Comparison of ENCODE assay signal across 1 cellular context in the genomic region with DNA sequence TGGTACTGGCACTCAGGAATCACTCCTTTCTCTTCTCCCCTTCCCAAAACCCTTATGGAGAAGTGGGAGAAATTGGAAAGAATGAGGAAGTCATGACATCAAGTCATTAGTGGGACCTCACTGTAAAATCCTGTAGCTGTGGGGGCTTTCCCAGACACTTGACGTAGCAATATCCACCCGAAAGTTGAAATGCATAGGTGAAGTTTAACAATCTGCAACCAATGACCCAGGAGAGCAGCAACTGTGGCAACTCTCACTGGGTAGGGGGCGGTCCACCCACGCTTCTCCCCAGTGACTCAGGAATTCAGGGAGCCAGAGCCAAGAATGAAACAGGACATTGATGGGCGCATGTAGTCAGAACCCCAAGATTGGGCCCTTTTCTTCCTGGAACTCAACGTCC.
TF ChIP-seq lines count a peak whose summit lies in the region.

No MANE protein-coding gene starts in this region.

TF ChIP-seq in GM12878, 131 proteins besides CTCF, POLR2A, EP300 and RAD21:
- TF ChIP-seq SIN3A (IDR thresholded peaks at IDR 0.05; ENCODE audit: low read depth, low read length) (no peak), FOXM1 (IDR thresholded peaks at IDR 0.05; ENCODE audit: low read depth, low read length) (no peak), CHD4 (IDR thresholded peaks at IDR 0.05) (no peak), SPI1 (IDR thresholded peaks at IDR 0.05; ENCODE audit: borderline replicate concordance, insufficient read depth, low read depth, low read length) (peak; percentile 55; the same call in 1 of the 2 replicates), CREB1 (IDR thresholded peaks at IDR 0.05; ENCODE audit: low read depth) (no peak), EED (IDR thresholded peaks at IDR 0.05; ENCODE audit: low read depth) (peak; percentile 63; the same call in 1 of the 2 replicates), POLR2AphosphoS5 (IDR thresholded peaks at IDR 0.05; ENCODE audit: low read length) (no peak), FOS (IDR thresholded peaks at IDR 0.05; ENCODE audit: borderline replicate concordance, extremely low read depth, insufficient read length) (no peak), ZBED1 (IDR thresholded peaks at IDR 0.05; ENCODE audit: borderline replicate concordance) (no peak), NBN (IDR thresholded peaks at IDR 0.05) (no peak), IKZF2 (IDR thresholded peaks at IDR 0.05) (peak; percentile 23 to 25; a peak in 2 of 4 replicates), ASH2L (IDR thresholded peaks at IDR 0.05; ENCODE audit: borderline replicate concordance, low read depth) (no peak), SIX5 (IDR thresholded peaks at IDR 0.05; ENCODE audit: low read depth, low read length, severe bottlenecking) (no peak), IKZF1 (conservative IDR thresholded peaks at IDR 0.05) (0 out of 2 replicates have a peak, but pooled peaks have one; percentile 15)
- TF ChIP-seq, protein P1, sequence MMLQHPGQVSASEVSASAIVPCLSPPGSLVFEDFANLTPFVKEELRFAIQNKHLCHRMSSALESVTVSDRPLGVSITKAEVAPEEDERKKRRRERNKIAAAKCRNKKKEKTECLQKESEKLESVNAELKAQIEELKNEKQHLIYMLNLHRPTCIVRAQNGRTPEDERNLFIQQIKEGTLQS (IDR thresholded peaks at IDR 0.05; ENCODE audit: borderline replicate concordance, extremely low read depth, low read depth, low read length), result no peak
- TF ChIP-seq, protein P2, sequence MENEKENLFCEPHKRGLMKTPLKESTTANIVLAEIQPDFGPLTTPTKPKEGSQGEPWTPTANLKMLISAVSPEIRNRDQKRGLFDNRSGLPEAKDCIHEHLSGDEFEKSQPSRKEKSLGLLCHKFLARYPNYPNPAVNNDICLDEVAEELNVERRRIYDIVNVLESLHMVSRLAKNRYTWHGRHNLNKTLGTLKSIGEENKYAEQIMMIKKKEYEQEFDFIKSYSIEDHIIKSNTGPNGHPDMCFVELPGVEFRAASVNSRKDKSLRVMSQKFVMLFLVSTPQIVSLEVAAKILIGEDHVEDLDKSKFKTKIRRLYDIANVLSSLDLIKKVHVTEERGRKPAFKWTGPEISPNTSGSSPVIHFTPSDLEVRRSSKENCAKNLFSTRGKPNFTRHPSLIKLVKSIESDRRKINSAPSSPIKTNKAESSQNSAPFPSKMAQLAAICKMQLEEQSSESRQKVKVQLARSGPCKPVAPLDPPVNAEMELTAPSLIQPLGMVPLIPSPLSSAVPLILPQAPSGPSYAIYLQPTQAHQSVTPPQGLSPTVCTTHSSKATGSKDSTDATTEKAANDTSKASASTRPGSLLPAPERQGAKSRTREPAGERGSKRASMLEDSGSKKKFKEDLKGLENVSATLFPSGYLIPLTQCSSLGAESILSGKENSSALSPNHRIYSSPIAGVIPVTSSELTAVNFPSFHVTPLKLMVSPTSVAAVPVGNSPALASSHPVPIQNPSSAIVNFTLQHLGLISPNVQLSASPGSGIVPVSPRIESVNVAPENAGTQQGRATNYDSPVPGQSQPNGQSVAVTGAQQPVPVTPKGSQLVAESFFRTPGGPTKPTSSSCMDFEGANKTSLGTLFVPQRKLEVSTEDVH (IDR thresholded peaks at IDR 0.05; ENCODE audit: low read depth, partially characterized antibody), result no peak
- TF ChIP-seq, protein P3, sequence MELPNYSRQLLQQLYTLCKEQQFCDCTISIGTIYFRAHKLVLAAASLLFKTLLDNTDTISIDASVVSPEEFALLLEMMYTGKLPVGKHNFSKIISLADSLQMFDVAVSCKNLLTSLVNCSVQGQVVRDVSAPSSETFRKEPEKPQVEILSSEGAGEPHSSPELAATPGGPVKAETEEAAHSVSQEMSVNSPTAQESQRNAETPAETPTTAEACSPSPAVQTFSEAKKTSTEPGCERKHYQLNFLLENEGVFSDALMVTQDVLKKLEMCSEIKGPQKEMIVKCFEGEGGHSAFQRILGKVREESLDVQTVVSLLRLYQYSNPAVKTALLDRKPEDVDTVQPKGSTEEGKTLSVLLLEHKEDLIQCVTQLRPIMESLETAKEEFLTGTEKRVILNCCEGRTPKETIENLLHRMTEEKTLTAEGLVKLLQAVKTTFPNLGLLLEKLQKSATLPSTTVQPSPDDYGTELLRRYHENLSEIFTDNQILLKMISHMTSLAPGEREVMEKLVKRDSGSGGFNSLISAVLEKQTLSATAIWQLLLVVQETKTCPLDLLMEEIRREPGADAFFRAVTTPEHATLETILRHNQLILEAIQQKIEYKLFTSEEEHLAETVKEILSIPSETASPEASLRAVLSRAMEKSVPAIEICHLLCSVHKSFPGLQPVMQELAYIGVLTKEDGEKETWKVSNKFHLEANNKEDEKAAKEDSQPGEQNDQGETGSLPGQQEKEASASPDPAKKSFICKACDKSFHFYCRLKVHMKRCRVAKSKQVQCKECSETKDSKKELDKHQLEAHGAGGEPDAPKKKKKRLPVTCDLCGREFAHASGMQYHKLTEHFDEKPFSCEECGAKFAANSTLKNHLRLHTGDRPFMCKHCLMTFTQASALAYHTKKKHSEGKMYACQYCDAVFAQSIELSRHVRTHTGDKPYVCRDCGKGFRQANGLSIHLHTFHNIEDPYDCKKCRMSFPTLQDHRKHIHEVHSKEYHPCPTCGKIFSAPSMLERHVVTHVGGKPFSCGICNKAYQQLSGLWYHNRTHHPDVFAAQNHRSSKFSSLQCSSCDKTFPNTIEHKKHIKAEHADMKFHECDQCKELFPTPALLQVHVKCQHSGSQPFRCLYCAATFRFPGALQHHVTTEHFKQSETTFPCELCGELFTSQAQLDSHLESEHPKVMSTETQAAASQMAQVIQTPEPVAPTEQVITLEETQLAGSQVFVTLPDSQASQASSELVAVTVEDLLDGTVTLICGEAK (IDR thresholded peaks at IDR 0.05; ENCODE audit: borderline replicate concordance), result no peak
